ENCODE assay signal across 12 cellular contexts in the genomic region with DNA sequence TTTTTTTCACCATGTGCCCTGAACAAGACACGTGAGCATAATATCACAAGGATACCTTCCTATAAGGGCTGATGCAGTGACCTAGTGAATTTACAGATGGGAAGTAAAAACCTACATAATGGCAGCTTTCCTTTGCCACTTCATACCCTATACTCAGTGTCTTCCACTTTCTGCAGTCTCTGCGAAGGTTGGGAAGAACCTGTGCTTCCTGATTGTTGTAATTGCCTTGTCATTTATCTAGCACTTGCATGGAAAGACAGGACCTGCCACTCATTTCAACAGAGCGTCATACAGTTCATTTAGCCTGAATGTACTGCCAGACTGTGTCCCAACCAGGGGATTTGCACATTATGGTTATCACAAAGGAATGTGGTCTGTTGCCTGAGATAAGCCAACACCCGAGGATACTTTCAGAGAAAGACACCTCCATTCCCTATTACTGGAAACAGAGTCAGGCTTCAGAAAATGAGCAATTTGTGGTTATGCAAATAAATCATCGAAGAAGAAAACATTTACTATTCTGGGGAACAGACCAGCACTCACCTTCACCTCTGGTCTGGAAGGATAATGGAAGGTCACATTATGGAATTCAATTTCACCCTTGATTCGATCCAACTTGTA. TPM values are rescaled to one million over a fixed set of nuclear protein-coding genes. Genes with fewer than 3 reads are reported as not detected.
DNase-seq lines count a peak whose midpoint lies in the region; ATAC-seq, FAIRE-seq and TF ChIP-seq lines count a peak whose summit lies in the region.
"Had no signal": no experiment of that assay in that cellular context is flagged by ENCODE, and none has a peak within 500 bp of the region (broad histone marks: within the 10 kb centered on the region; RNA-seq: fewer than 3 reads in every experiment).

No MANE protein-coding gene starts in this region.

- POLR2A ChIA-PET in endothelial cell of umbilical vein (lab: Charles Lee): no interaction called here

- H2AFZ ChIP-seq in endothelial cell of umbilical vein (ENCODE audit: low read depth, low read length): peak overlapping the region; percentile 8

- H3K4me3 ChIP-seq in endothelial cell of umbilical vein (replicated peaks in 1 of 3; ENCODE audit: insufficient read depth in 1 of 3, low read depth in 1 of 3, low read length in 3 of 3): no peak overlapping the region
- H3K4me3 ChIP-seq in Peyer's patch: no peak overlapping the region
- H3K4me3 ChIP-seq: colonic mucosa had no signal

- H3K9me3 ChIP-seq in endothelial cell of umbilical vein (replicated peaks; ENCODE audit: control insufficient read depth, insufficient read depth, low read length) (no peaks in the 10 kb centered on the region), Peyer's patch (no peaks in the 10 kb centered on the region)
- H3K9me3 ChIP-seq: colonic mucosa had no signal

- intact Hi-C loops in endothelial cell of umbilical vein (cut with micrococcal nuclease): no loop called here

- BruUV-seq in endothelial cell of umbilical vein (replicated peaks; lab: Mats Ljungman, UMichigan): no TSS peak

- H3K9me1 ChIP-seq in endothelial cell of umbilical vein (replicated peaks; ENCODE audit: control insufficient read depth, extremely low read depth, insufficient read depth, low read length): no peaks in the 10 kb centered on the region

- no peak for ATAC-seq in GM21447 (IDR thresholded peaks at IDR 0.05; ENCODE audit: unreplicated experiment)

- CTCF ChIA-PET in endothelial cell of umbilical vein (lab: Charles Lee): no interaction called here

- H3K4me1 ChIP-seq in endothelial cell of umbilical vein (ENCODE audit: control insufficient read depth, extremely low read depth, insufficient read depth, low read length): no peaks in the 10 kb centered on the region
- no peaks in the 10 kb centered on the region for H3K4me1 ChIP-seq in Peyer's patch
- H3K4me1 ChIP-seq: colonic mucosa had no signal

- DNase-seq in stimulated activated CD4-positive, alpha-beta T cell treated with anti-CD3 and anti-CD28 coated beads, Interleukin-15, amount 100 ng/mL, for 24 hours: peak; percentile 3
- DNase-seq in stimulated activated CD4-positive, alpha-beta T cell treated with anti-CD3 and anti-CD28 coated beads, Interleukin-2, amount 100 ng/mL, for 48 hours: no peak
- DNase-seq in NOMO-1 treated with DMSO at 0.1 percent for 48 hours (lab: John Stamatoyannopoulos, UW; ENCODE audit: unreplicated experiment): peak; percentile 68
- DNase-seq in endothelial cell of umbilical vein (ENCODE audit: low read depth, low spot score): peak; percentile 4
- DNase-seq in Peyer's patch: no peak
- DNase-seq in NCI-H1417 treated with DMSO at 0.1 percent for 48 hours (lab: John Stamatoyannopoulos, UW): no peak
- no peak for DNase-seq in activated gamma-delta T cell (lab: John Stamatoyannopoulos, UW)
- DNase-seq: colonic mucosa, NCI-H1105 had no signal

- no peak for TF ChIP-seq CTCF in endothelial cell of umbilical vein (IDR thresholded peaks at IDR 0.05; ENCODE audit: extremely low read depth in 1 of 2, insufficient read depth in 1 of 2, low read depth in 1 of 2, low read length in 2 of 2)
- TF ChIP-seq CTCF in Peyer's patch (IDR thresholded peaks at IDR 0.05): no peak

- H3K27me3 ChIP-seq in endothelial cell of umbilical vein (ENCODE audit: control insufficient read depth in 2 of 2, insufficient read depth in 2 of 2, low read length in 2 of 2) (no peaks in the 10 kb centered on the region), Peyer's patch (no peaks in the 10 kb centered on the region)
- H3K27me3 ChIP-seq: colonic mucosa had no signal

- dilution Hi-C loops in endothelial cell of umbilical vein (cut with MboI; ENCODE audit: extremely low pct_ligation_motif_present, low sequenced_read_pairs): no loop called here

- no peak overlapping the region for H3K9ac ChIP-seq in endothelial cell of umbilical vein (replicated peaks; ENCODE audit: extremely low read depth, insufficient read depth, low read length)

- no peaks in the 10 kb centered on the region for H3K36me3 ChIP-seq in endothelial cell of umbilical vein (ENCODE audit: control insufficient read depth in 2 of 2, extremely low read depth in 1 of 2, insufficient read depth in 2 of 2, low read length in 2 of 2)
- H3K36me3 ChIP-seq in Peyer's patch: no peaks in the 10 kb centered on the region
- H3K36me3 ChIP-seq: colonic mucosa had no signal

- H3K27ac ChIP-seq in endothelial cell of umbilical vein (ENCODE audit: insufficient read depth, low read depth, low read length): no peak overlapping the region
- no peak overlapping the region for H3K27ac ChIP-seq in Peyer's patch
- H3K27ac ChIP-seq: colonic mucosa had no signal

- FAIRE-seq in endothelial cell of umbilical vein (lab: Jason Lieb, UNC): no peak

- H4K20me1 ChIP-seq in endothelial cell of umbilical vein (replicated peaks; ENCODE audit: control insufficient read depth, extremely low read depth, insufficient read depth, low read length): no peaks in the 10 kb centered on the region

- TF ChIP-seq POLR2A in endothelial cell of umbilical vein (IDR thresholded peaks at IDR 0.05; ENCODE audit: low read depth, low read length) (no peak), Peyer's patch (IDR thresholded peaks at IDR 0.05) (no peak)

- H3K4me2 ChIP-seq in endothelial cell of umbilical vein (ENCODE audit: insufficient read depth, low read length): no peak overlapping the region

- H3K79me2 ChIP-seq in endothelial cell of umbilical vein (ENCODE audit: control insufficient read depth, insufficient read depth, low read length): no peaks in the 10 kb centered on the region

TF ChIP-seq in endothelial cell of umbilical vein, 7 proteins besides CTCF, POLR2A, EP300 and RAD21:
- TF ChIP-seq POLR2AphosphoS5 (IDR thresholded peaks at IDR 0.05; ENCODE audit: insufficient read depth, low read depth, low read length) (no peak), FOS (IDR thresholded peaks at IDR 0.05; ENCODE audit: borderline replicate concordance, insufficient read depth, low read length) (no peak)

RNA-seq across cellular contexts. Expression of a gene that starts 55.0 kb away (rescaled TPM):
- total RNA-seq in endothelial cell of umbilical vein: 0.44 and 0.58 TPM in 2 replicates
- 0.16 and 0.22 TPM in 2 replicates for polyA plus RNA-seq in endothelial cell of umbilical vein
- 0.19 and 0.21 TPM in 2 replicates for polyA plus RNA-seq in endothelial cell of umbilical vein (2011; cell fraction: cytosol; rRNA removed)
- polyA plus RNA-seq in endothelial cell of umbilical vein (2011; cell fraction: nucleus; rRNA removed): 0.42 and 0.83 TPM in 2 replicates
- polyA plus RNA-seq in endothelial cell of umbilical vein (2012): 0.15 and 0.20 TPM in 2 replicates
- 1.1 and 1.3 TPM in 2 replicates for polyA minus RNA-seq in endothelial cell of umbilical vein
- not detected for polyA minus RNA-seq in endothelial cell of umbilical vein (2011; cell fraction: cytosol; rRNA and poly(A)+ RNA removed)
- 2.1 and 2.4 TPM in 2 replicates for polyA minus RNA-seq in endothelial cell of umbilical vein (2011; cell fraction: nucleus; rRNA and poly(A)+ RNA removed)
- total RNA-seq in Peyer's patch: under 1 TPM in 2 of 4 donors, not detected in 2; 0.18 to 0.54 TPM
- total RNA-seq: myocyte had no signal
- polyA plus RNA-seq: BJ had no signal

Comparison
In these comparisons a context has a peak if more than half of its experiments do, and no peak if none do; other contexts are left out.
1. DNase-seq: peak in stimulated activated CD4-positive, alpha-beta T cell treated with anti-CD3 and anti-CD28 coated beads, Interleukin-15, amount 100 ng/mL, for 24 hours (single experiment), NOMO-1 treated with DMSO at 0.1 percent for 48 hours (single experiment) and endothelial cell of umbilical vein (single experiment); none in stimulated activated CD4-positive, alpha-beta T cell treated with anti-CD3 and anti-CD28 coated beads, Interleukin-2, amount 100 ng/mL, for 48 hours (0 of 2), Peyer's patch (0 of 3), NCI-H1417 treated with DMSO at 0.1 percent for 48 hours (single experiment) and activated gamma-delta T cell (single experiment).